26 cellular contexts compared by ENCODE assay signal in the genomic region with DNA sequence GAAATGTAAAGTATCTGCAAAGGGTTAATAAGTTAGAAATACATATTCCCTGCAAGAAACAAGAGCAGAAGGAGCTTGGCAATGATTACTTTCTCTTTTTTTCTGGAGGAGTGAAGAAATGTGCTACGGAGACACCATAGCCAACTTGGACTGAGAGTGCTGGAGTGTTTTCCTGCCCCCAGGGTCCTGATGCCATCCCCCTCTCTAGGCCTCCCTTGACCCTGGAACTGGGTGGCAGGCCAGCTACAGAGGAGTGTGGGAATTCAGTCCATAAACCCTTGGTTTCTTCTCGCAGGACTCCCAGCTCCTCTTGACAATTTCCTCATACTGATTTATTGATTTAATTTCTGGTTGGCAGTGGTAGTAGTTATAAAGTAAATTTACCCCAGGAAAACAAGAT.
"Had no signal": no experiment of that assay in that cellular context is flagged by ENCODE, and none has a peak within 500 bp of the region (broad histone marks: within the 10 kb centered on the region; RNA-seq: fewer than 3 reads in every experiment).

No MANE protein-coding gene starts in this region.

- H3K4me3 ChIP-seq: pancreas, psoas muscle, right lobe of liver, skin epidermis, smooth muscle cell, spleen, thoracic aorta, thyroid gland, transverse colon, upper lobe of right lung, uterus had no signal

- H3K27ac ChIP-seq: neutrophil, pancreas, psoas muscle, right lobe of liver, skin epidermis, spleen, thoracic aorta, thyroid gland, transverse colon, upper lobe of right lung, uterus had no signal

- H3K36me3 ChIP-seq: neutrophil, pancreas, right lobe of liver, spleen, thoracic aorta, thyroid gland, transverse colon, upper lobe of right lung, uterus had no signal

- H3K9me3 ChIP-seq: neutrophil, pancreas, psoas muscle, right lobe of liver, thoracic aorta, thyroid gland, transverse colon, upper lobe of right lung, uterus had no signal

- ATAC-seq: naive thymus-derived CD4-positive, alpha-beta T cell; natural killer cell; pancreas; right lobe of liver; stimulated activated memory B cell treated with anti-CD40 and anti-IgM and Interleukin-4, amounts not matched to agents 10 μg/mL and 1 μg/mL and 100 μg/mL, for 72 hours; stimulated activated naive CD8-positive, alpha-beta T cell treated with anti-CD3 and anti-CD28 coated beads, Interleukin-15, amount 100 ng/mL, for 72 hours; stimulated activated naive CD8-positive, alpha-beta T cell treated with anti-CD3 and anti-CD28 coated beads, Interleukin-15, Interleukin-2, amounts not matched to agents 100 U/mL and 50 U/mL, for 24 hours; upper lobe of right lung had no signal

- DNase-seq: naive thymus-derived CD4-positive, alpha-beta T cell; natural killer cell; nephron progenitor cell; nucleus accumbens; pancreas; posterior cingulate gyrus; right lobe of liver; spleen; stimulated activated CD4-positive, alpha-beta T cell treated with anti-CD3 and anti-CD28 coated beads, Interleukin-12 subunit alpha, Interleukin-12 subunit beta, amount 100 ng/mL, for 4 hours; stimulated activated CD4-positive, alpha-beta T cell treated with anti-CD3 and anti-CD28 coated beads, Interleukin-1b, Interleukin-23, amount 100 ng/mL, for 48 hours; stimulated activated CD4-positive, alpha-beta T cell treated with anti-CD3 and anti-CD28 coated beads, Interleukin-4, amount 100 ng/mL, for 1 hour; stimulated activated CD4-positive, alpha-beta T cell treated with anti-CD3 and anti-CD28 coated beads, Interleukin-4, amount 100 ng/mL, for 4 hours; stimulated activated CD8-positive, alpha-beta memory T cell treated with anti-CD3 and anti-CD28 coated beads, Interleukin-4, amount 100 ng/mL, for 48 hours; stimulated activated naive CD4-positive, alpha-beta T cell; stimulated activated naive CD8-positive, alpha-beta T cell treated with anti-CD3 and anti-CD28 coated beads, Interleukin-15, amount 100 ng/mL, for 72 hours; stimulated activated naive CD8-positive, alpha-beta T cell treated with anti-CD3 and anti-CD28 coated beads, Interleukin-15, Interleukin-2, amounts not matched to agents 100 U/mL and 50 U/mL, for 24 hours; thyroid gland; transverse colon; upper lobe of right lung; uterus had no signal

- H3K27me3 ChIP-seq: neutrophil, right lobe of liver, thyroid gland, transverse colon, upper lobe of right lung, uterus had no signal

- H3K4me1 ChIP-seq: pancreas, psoas muscle, right lobe of liver, spleen, thyroid gland, transverse colon, uterus had no signal
